12 cellular contexts compared by ENCODE assay signal in genomic region chr2:205650450-205650849, GRCh38. TPM values are rescaled to one million over a fixed set of nuclear protein-coding genes. Genes with fewer than 3 reads are reported as not detected.
DNase-seq lines count a peak whose midpoint lies in the region; ATAC-seq and TF ChIP-seq lines count a peak whose summit lies in the region.
"Had no signal": no experiment of that assay in that cellular context is flagged by ENCODE, and none has a peak within 500 bp of the region (broad histone marks: within the 10 kb centered on the region; RNA-seq: fewer than 3 reads in every experiment).

No MANE protein-coding gene starts in this region.

- peak overlapping the region; percentile 96 for H3K27ac Mint-ChIP-seq in nephron progenitor cell
- H3K27ac Mint-ChIP-seq: activated T-cell treated with anti-CD3 and anti-CD28 coated beads, Interleukin-2, amount 50 U/mL, for 24 hours had no signal

- H3K36me3 Mint-ChIP-seq in nephron progenitor cell (ENCODE audit: low read depth) = no peaks in the 10 kb centered on the region

- TF ChIP-seq CTCF in nephron progenitor cell (IDR thresholded peaks at IDR 0.05) = no peak

- ATAC-seq in HG03432 (IDR thresholded peaks at IDR 0.05; ENCODE audit: unreplicated experiment) (no peak), GM18909 (IDR thresholded peaks at IDR 0.05; ENCODE audit: poor library complexity, unreplicated experiment) (no peak)

- DNase-seq in EL (peak; percentile 81), fibroblast of gingiva (ENCODE audit: low read depth) (peak; percentile 95), nephron progenitor cell (no peak), NCI-H2107 (lab: John Stamatoyannopoulos, UW) (no peak), occipital lobe (lab: John Stamatoyannopoulos, UW) (no peak)
- DNase-seq: activated T-cell treated with anti-CD3 and anti-CD28 coated beads, Interleukin-2, amount 50 U/mL, for 24 hours; NCI-H1048; posterior cingulate gyrus; WERI-Rb-1 had no signal

- peaks cover 36% of the 10 kb centered on the region for H3K4me1 Mint-ChIP-seq in nephron progenitor cell

- H3K4me3 Mint-ChIP-seq in nephron progenitor cell = no peak overlapping the region
- H3K4me3 Mint-ChIP-seq: activated T-cell treated with anti-CD3 and anti-CD28 coated beads, Interleukin-2, amount 50 U/mL, for 24 hours had no signal

- H3K27me3 Mint-ChIP-seq in nephron progenitor cell (ENCODE audit: low read depth, poor library complexity) = peaks cover 10% of the 10 kb centered on the region
- H3K27me3 Mint-ChIP-seq: activated T-cell treated with anti-CD3 and anti-CD28 coated beads, Interleukin-2, amount 50 U/mL, for 24 hours had no signal

- H3K9me3 Mint-ChIP-seq in nephron progenitor cell = no peaks in the 10 kb centered on the region
- H3K9me3 Mint-ChIP-seq: activated T-cell treated with anti-CD3 and anti-CD28 coated beads, Interleukin-2, amount 50 U/mL, for 24 hours had no signal

TF ChIP-seq in PFSK-1, 5 proteins besides CTCF, POLR2A, EP300 and RAD21:
- TF ChIP-seq TAF1 (IDR thresholded peaks at IDR 0.05; ENCODE audit: borderline replicate concordance, insufficient read depth, low read length) = no peak
- peak in 1 of 2 experiments; percentile 64; a peak in 3 of 4 replicates for TF ChIP-seq REST (IDR thresholded peaks at IDR 0.05; ENCODE audit: insufficient read depth in 1 of 2, low read depth in 2 of 2, low read length in 2 of 2)
- TF ChIP-seq POLR2AphosphoS5 (IDR thresholded peaks at IDR 0.05; ENCODE audit: low read depth, low read length) = peak; percentile 50
- peak; percentile 70; the same call in 1 of the 2 replicates for TF ChIP-seq SIN3A (IDR thresholded peaks at IDR 0.05; ENCODE audit: borderline replicate concordance, insufficient read depth, low read length)
- TF ChIP-seq FOXP2 (optimal IDR thresholded peaks at IDR 0.05; ENCODE audit: borderline replicate concordance, extremely low read depth, extremely low read length, insufficient read depth) = peak; percentile 86
TF ChIP-seq in PFSK-1: peak in this region for 4.

RNA-seq across cellular contexts. Expression of gene NRP2, which starts 31.9 kb away (rescaled TPM):
- 51.5 TPM for polyA plus RNA-seq in PFSK-1 (2012; ENCODE audit: insufficient read length, low read depth)
- total RNA-seq in occipital lobe = 22.1 TPM

Comparison
In these comparisons a context has a peak if more than half of its experiments do, and no peak if none do; other contexts are left out.
1. DNase-seq: peak in EL (single experiment) and fibroblast of gingiva (single experiment); none in nephron progenitor cell (single experiment), NCI-H2107 (single experiment) and occipital lobe (single experiment).